ENCODE assay signal across 36 cellular contexts in the genomic region with DNA sequence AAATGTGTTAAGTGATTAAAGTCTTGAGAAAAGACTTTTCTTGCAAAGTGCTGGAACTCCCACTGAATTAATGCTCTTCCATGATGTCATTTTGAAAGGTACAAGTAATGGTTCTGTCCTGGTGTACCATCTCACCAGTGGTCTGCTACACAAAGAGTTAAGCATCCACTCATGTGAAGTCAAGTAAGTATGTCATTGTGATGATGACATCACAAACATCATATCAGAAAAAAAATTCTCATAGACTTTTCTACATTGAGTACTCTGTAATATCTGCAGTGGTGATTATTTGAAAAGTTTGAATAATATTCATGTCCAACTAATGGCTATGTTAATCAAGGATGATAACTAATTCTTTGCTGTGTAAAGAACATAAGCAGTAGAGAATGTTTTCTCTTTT.
"Had no signal": no experiment of that assay in that cellular context is flagged by ENCODE, and none has a peak within 500 bp of the region (broad histone marks: within the 10 kb centered on the region; RNA-seq: fewer than 3 reads in every experiment).

No MANE protein-coding gene starts in this region.

- H3K36me3 ChIP-seq: breast epithelium had no signal

- H3K9me3 Mint-ChIP-seq: activated CD4-positive, alpha-beta T cell treated with anti-CD3 and anti-CD28 coated beads, Interleukin-2, amount 10 ng/mL, durations not matched to agents 24 days and 14 days; activated naive CD4-positive, alpha-beta T cell treated with anti-CD3 and anti-CD28 coated beads, Interleukin-2, amount 50 U/mL, for 24 hours; activated T-cell treated with anti-CD3 and anti-CD28 coated beads, Interleukin-2, amount 50 U/mL, for 24 hours; activated T-helper 2 cell treated with anti-CD3 and anti-CD28 coated beads, Interferon-gamma antibody, Interleukin-2, Interleukin-4, amounts not matched to agents 10 μg/mL and 5 μg/mL and 100 μg/mL, durations not matched to agents 14 hours and 24 hours and 36 hours; T-helper 1 cell treated with Interleukin-12 subunit alpha and Interleukin-12 subunit beta and Interleukin-4 antibody, amounts not matched to agents 30 μg/mL and 1 μg/mL, for 36 hours; T-helper 2 cell treated with Interferon-gamma antibody and Interleukin-4, amounts not matched to agents 5 μg/mL and 100 μg/mL, for 36 hours had no signal

- H3K27me3 ChIP-seq: body of pancreas, brain microvascular endothelial cell, breast epithelium had no signal

- H3K9me3 ChIP-seq: body of pancreas, breast epithelium had no signal

- H3K27ac ChIP-seq: brain microvascular endothelial cell, breast epithelium, VCaP had no signal

- H3K27me3 Mint-ChIP-seq: activated B cell treated with CpG ODN at 0.5 μM for 24 hours; activated CD4-positive, alpha-beta memory T cell treated with anti-CD3 and anti-CD28 coated beads, Interleukin-2, amount 10 ng/mL, durations not matched to agents 7 days and 5 days; activated CD4-positive, alpha-beta T cell treated with anti-CD3 and anti-CD28 coated beads, Interleukin-2, amount 10 ng/mL, durations not matched to agents 24 days and 14 days; activated CD8-positive, alpha-beta memory T cell treated with anti-CD3 and anti-CD28 coated beads, Interleukin-2, amount 10 ng/mL, durations not matched to agents 7 days and 5 days; activated naive CD4-positive, alpha-beta T cell treated with anti-CD3 and anti-CD28 coated beads, Interleukin-2, amount 10 ng/mL, durations not matched to agents 7 days and 5 days; activated naive CD4-positive, alpha-beta T cell treated with anti-CD3 and anti-CD28 coated beads, Interleukin-2, amount 50 U/mL, for 24 hours; activated naive CD8-positive, alpha-beta T cell; activated naive CD8-positive, alpha-beta T cell treated with anti-CD3 and anti-CD28 coated beads, Interleukin-2, amount 10 ng/mL, durations not matched to agents 7 days and 5 days; activated naive CD8-positive, alpha-beta T cell treated with anti-CD3 and anti-CD28 coated beads, Interleukin-2, amount 50 U/mL, for 24 hours; activated T-cell treated with anti-CD3 and anti-CD28 coated beads, Interleukin-2, amount 50 U/mL, for 24 hours had no signal

- H3K4me3 ChIP-seq: body of pancreas, breast epithelium had no signal

- H3K4me1 Mint-ChIP-seq: activated B cell treated with CpG ODN at 0.5 μM for 24 hours; activated naive CD4-positive, alpha-beta T cell treated with anti-CD3 and anti-CD28 coated beads, Interleukin-2, amount 10 ng/mL, durations not matched to agents 7 days and 5 days; activated naive CD4-positive, alpha-beta T cell treated with anti-CD3 and anti-CD28 coated beads, Interleukin-2, amount 50 U/mL, for 24 hours; activated naive CD8-positive, alpha-beta T cell treated with anti-CD3 and anti-CD28 coated beads, Interleukin-2, amount 10 ng/mL, durations not matched to agents 7 days and 5 days; activated naive CD8-positive, alpha-beta T cell treated with anti-CD3 and anti-CD28 coated beads, Interleukin-2, amount 50 U/mL, for 24 hours had no signal

- H3K4me3 Mint-ChIP-seq: activated B cell treated with CpG ODN at 0.5 μM for 24 hours; activated CD4-positive, alpha-beta memory T cell treated with anti-CD3 and anti-CD28 coated beads, Interleukin-2, amount 10 ng/mL, durations not matched to agents 7 days and 5 days; activated CD4-positive, alpha-beta T cell treated with anti-CD3 and anti-CD28 coated beads, Interleukin-2, amount 10 ng/mL, durations not matched to agents 24 days and 14 days; activated CD8-positive, alpha-beta memory T cell treated with anti-CD3 and anti-CD28 coated beads, Interleukin-2, amount 10 ng/mL, durations not matched to agents 7 days and 5 days; activated CD8-positive, alpha-beta T cell treated with anti-CD3 and anti-CD28 coated beads, Interleukin-2, amount 10 ng/mL, durations not matched to agents 7 days and 5 days; activated naive CD4-positive, alpha-beta T cell treated with anti-CD3 and anti-CD28 coated beads, Interleukin-2, amount 10 ng/mL, durations not matched to agents 7 days and 5 days; activated naive CD4-positive, alpha-beta T cell treated with anti-CD3 and anti-CD28 coated beads, Interleukin-2, amount 50 U/mL, for 24 hours; activated naive CD8-positive, alpha-beta T cell; activated naive CD8-positive, alpha-beta T cell treated with anti-CD3 and anti-CD28 coated beads, Interleukin-2, amount 10 ng/mL, durations not matched to agents 7 days and 5 days; activated naive CD8-positive, alpha-beta T cell treated with anti-CD3 and anti-CD28 coated beads, Interleukin-2, amount 50 U/mL, for 24 hours; activated T-cell treated with anti-CD3 and anti-CD28 coated beads, Interleukin-2, amount 50 U/mL, for 24 hours; T-helper 1 cell treated with Interleukin-12 subunit alpha and Interleukin-12 subunit beta and Interleukin-4 antibody, amounts not matched to agents 30 μg/mL and 1 μg/mL, for 36 hours; T-helper 2 cell treated with Interferon-gamma antibody and Interleukin-4, amounts not matched to agents 5 μg/mL and 100 μg/mL, for 36 hours had no signal

- H3K4me1 ChIP-seq: body of pancreas, breast epithelium had no signal

- DNase-seq: activated B cell treated with CpG ODN at 0.5 μM for 24 hours; activated CD4-positive, alpha-beta memory T cell treated with anti-CD3 and anti-CD28 coated beads, Interleukin-2, amount 10 ng/mL, durations not matched to agents 7 days and 5 days; activated CD4-positive, alpha-beta T cell treated with anti-CD3 and anti-CD28 coated beads for 4 hours; activated CD4-positive, alpha-beta T cell treated with anti-CD3 and anti-CD28 coated beads, Interleukin-2, amount 10 ng/mL, durations not matched to agents 24 days and 14 days; activated CD4-positive, alpha-beta T cell treated with anti-CD3 and anti-CD28 coated beads, Interleukin-2, amount 50 U/mL, for 1 hour; activated CD4-positive, alpha-beta T cell treated with anti-CD3 and anti-CD28 coated beads, Interleukin-2, amount 50 U/mL, for 48 hours; activated CD4-positive, CD25-positive, alpha-beta regulatory T cell treated with anti-CD3 and anti-CD28 coated beads, Interleukin-2, amount 50 U/mL, for 72 hours; activated CD8-positive, alpha-beta memory T cell treated with anti-CD3 and anti-CD28 coated beads for 24 hours; activated CD8-positive, alpha-beta memory T cell treated with anti-CD3 and anti-CD28 coated beads, Interleukin-2, amount 10 ng/mL, durations not matched to agents 7 days and 5 days; activated CD8-positive, alpha-beta memory T cell treated with anti-CD3 and anti-CD28 coated beads, Interleukin-2, amount 50 U/mL, for 48 hours; activated CD8-positive, alpha-beta T cell treated with anti-CD3 and anti-CD28 coated beads, Interleukin-2, amount 10 ng/mL, durations not matched to agents 7 days and 5 days; activated effector memory CD4-positive, alpha-beta T cell treated with Interleukin-2 at 50 U/mL for 16 hours; activated gamma-delta T cell; activated naive CD4-positive, alpha-beta T cell treated with anti-CD3 and anti-CD28 coated beads, Interleukin-2, amount 10 ng/mL, durations not matched to agents 7 days and 5 days; activated naive CD4-positive, alpha-beta T cell treated with Interleukin-2 at 50 U/mL for 16 hours; activated naive CD8-positive, alpha-beta T cell treated with anti-CD3 and anti-CD28 coated beads, Interleukin-2, amount 10 ng/mL, durations not matched to agents 7 days and 5 days; activated naive CD8-positive, alpha-beta T cell treated with anti-CD3 and anti-CD28 coated beads, Interleukin-2, amount 50 U/mL, for 24 hours; activated T-cell treated with anti-CD3 and anti-CD28 coated beads, Interleukin-2, amount 50 U/mL, for 24 hours; activated T-cell treated with anti-CD3 and anti-CD28 coated beads, Interleukin-2, amount 50 U/mL, for 48 hours; amniotic stem cell; aorta; body of pancreas; brain microvascular endothelial cell; central memory CD4-positive, alpha-beta T cell; T-helper 1 cell; T-helper 2 cell; T-helper 9 cell had no signal

- FAIRE-seq: astrocyte, TTC549 had no signal

- H3K27ac Mint-ChIP-seq: activated B cell treated with CpG ODN at 0.5 μM for 24 hours; activated CD4-positive, alpha-beta memory T cell treated with anti-CD3 and anti-CD28 coated beads, Interleukin-2, amount 10 ng/mL, durations not matched to agents 7 days and 5 days; activated CD4-positive, alpha-beta T cell treated with anti-CD3 and anti-CD28 coated beads, Interleukin-2, amount 10 ng/mL, durations not matched to agents 24 days and 14 days; activated CD8-positive, alpha-beta memory T cell treated with anti-CD3 and anti-CD28 coated beads, Interleukin-2, amount 10 ng/mL, durations not matched to agents 7 days and 5 days; activated CD8-positive, alpha-beta T cell treated with anti-CD3 and anti-CD28 coated beads, Interleukin-2, amount 10 ng/mL, durations not matched to agents 7 days and 5 days; activated naive CD4-positive, alpha-beta T cell treated with anti-CD3 and anti-CD28 coated beads, Interleukin-2, amount 50 U/mL, for 24 hours; activated naive CD8-positive, alpha-beta T cell; activated naive CD8-positive, alpha-beta T cell treated with anti-CD3 and anti-CD28 coated beads, Interleukin-2, amount 10 ng/mL, durations not matched to agents 7 days and 5 days; activated naive CD8-positive, alpha-beta T cell treated with anti-CD3 and anti-CD28 coated beads, Interleukin-2, amount 50 U/mL, for 24 hours; activated T-cell treated with anti-CD3 and anti-CD28 coated beads, Interleukin-2, amount 50 U/mL, for 24 hours; activated T-helper 2 cell treated with anti-CD3 and anti-CD28 coated beads, Interferon-gamma antibody, Interleukin-2, Interleukin-4, amounts not matched to agents 10 μg/mL and 5 μg/mL and 100 μg/mL, durations not matched to agents 14 hours and 24 hours and 36 hours; T-helper 1 cell treated with Interleukin-12 subunit alpha and Interleukin-12 subunit beta and Interleukin-4 antibody, amounts not matched to agents 30 μg/mL and 1 μg/mL, for 36 hours; T-helper 2 cell treated with Interferon-gamma antibody and Interleukin-4, amounts not matched to agents 5 μg/mL and 100 μg/mL, for 36 hours had no signal

- ATAC-seq: activated CD8-positive, alpha-beta memory T cell treated with anti-CD3 and anti-CD28 coated beads, Interleukin-2, amount 10 ng/mL, durations not matched to agents 7 days and 5 days; activated CD8-positive, alpha-beta T cell treated with anti-CD3 and anti-CD28 coated beads, Interleukin-2, amount 10 ng/mL, durations not matched to agents 7 days and 5 days; activated naive CD8-positive, alpha-beta T cell treated with anti-CD3 and anti-CD28 coated beads, Interleukin-2, amount 50 U/mL, for 24 hours; body of pancreas had no signal
